Comparison of ENCODE assay signal across 10 cellular contexts in the genomic region with DNA sequence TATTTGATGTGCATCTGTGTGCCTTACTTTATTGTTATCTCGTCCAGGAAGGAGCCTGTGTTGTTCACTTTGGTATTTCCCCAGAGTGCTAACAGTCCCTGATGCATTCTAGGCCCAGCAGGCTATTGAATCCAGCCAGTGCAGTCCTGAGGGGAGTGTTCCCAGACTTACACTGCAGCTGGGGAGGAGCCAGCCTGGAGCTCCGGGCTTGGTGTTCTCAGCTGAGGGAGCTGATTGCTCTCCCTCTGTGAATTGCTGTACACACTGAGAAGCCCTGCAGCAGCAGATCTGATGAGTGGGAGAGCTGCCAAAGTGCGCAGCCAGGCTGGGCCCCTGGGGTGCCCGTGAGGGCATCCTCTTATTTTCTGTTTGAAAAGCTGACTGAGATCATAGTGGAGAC.
DNase-seq lines count a peak whose midpoint lies in the region; ATAC-seq and TF ChIP-seq lines count a peak whose summit lies in the region.
"Had no signal": no experiment of that assay in that cellular context is flagged by ENCODE, and none has a peak within 500 bp of the region (broad histone marks: within the 10 kb centered on the region; RNA-seq: fewer than 3 reads in every experiment).

No MANE protein-coding gene starts in this region.

- H3K27me3 ChIP-seq in iPS-15b (ENCODE audit: control insufficient read depth, insufficient read depth, low read length) (no peaks in the 10 kb centered on the region), gastrocnemius medialis (no peaks in the 10 kb centered on the region)
- H3K27me3 ChIP-seq: spleen had no signal

- H3K4me1 ChIP-seq in iPS-15b (ENCODE audit: control insufficient read depth, insufficient read depth, low read length) (peaks cover 25% of the 10 kb centered on the region), gastrocnemius medialis (no peaks in the 10 kb centered on the region)
- H3K4me1 ChIP-seq: spleen had no signal

- intact Hi-C loops in gastrocnemius medialis (cut with DNase I; ENCODE audit: low total_unique reads): no loop called here

- TF ChIP-seq CTCF in gastrocnemius medialis (IDR thresholded peaks at IDR 0.05 in 4 of 5, conservative IDR thresholded peaks at IDR 0.05 in 1 of 5): no peak

- in situ Hi-C loops in gastrocnemius medialis (cut with MboI; ENCODE audit: low sequenced_read_pairs in 4 of 4): no loop called here

- peak overlapping the region; percentile 42 for H3K9ac ChIP-seq in iPS-15b (ENCODE audit: low read depth, low read length)

- ATAC-seq in GM19467 (IDR thresholded peaks at IDR 0.05; ENCODE audit: unreplicated experiment) (no peak), gastrocnemius medialis (no peak), HG02973 (IDR thresholded peaks at IDR 0.05; ENCODE audit: unreplicated experiment) (no peak)

- no peak for TF ChIP-seq POLR2A in gastrocnemius medialis (IDR thresholded peaks at IDR 0.05)

- H3K36me3 ChIP-seq in iPS-15b (ENCODE audit: control insufficient read depth, insufficient read depth, low read length) (no peaks in the 10 kb centered on the region), gastrocnemius medialis (no peaks in the 10 kb centered on the region)
- H3K36me3 ChIP-seq: spleen had no signal

- DNase-seq in NCI-H146 (lab: John Stamatoyannopoulos, UW): peak; percentile 79
- DNase-seq in astrocyte of the hippocampus (ENCODE audit: low read depth, low spot score): peak; percentile 73
- DNase-seq in superior temporal gyrus (ENCODE audit: extremely low spot score): peak; percentile 89
- DNase-seq in effector CD4-positive, alpha-beta T cell: no peak
- no peak for DNase-seq in gastrocnemius medialis
- DNase-seq: Kasumi-1, spleen had no signal

- H3K9me3 ChIP-seq in iPS-15b (ENCODE audit: control insufficient read depth, insufficient read depth, low read length) (no peaks in the 10 kb centered on the region), gastrocnemius medialis (no peaks in the 10 kb centered on the region)
- H3K9me3 ChIP-seq: spleen had no signal

- H3K4me3 ChIP-seq in iPS-15b (ENCODE audit: low read depth, low read length) (no peak overlapping the region), gastrocnemius medialis (no peak overlapping the region)
- H3K4me3 ChIP-seq: spleen had no signal

- H3K27ac ChIP-seq in gastrocnemius medialis: no peak overlapping the region
- H3K27ac ChIP-seq: spleen had no signal

Comparison
In these comparisons a context has a peak if more than half of its experiments do, and no peak if none do; other contexts are left out.
1. DNase-seq: peak in NCI-H146 (single experiment), astrocyte of the hippocampus (single experiment) and superior temporal gyrus (single experiment); none in effector CD4-positive, alpha-beta T cell (single experiment) and gastrocnemius medialis (0 of 2).